ENCODE assay signal across 8 cellular contexts in genomic region chr12:6699989-6700645, GRCh38. TPM values are rescaled to one million over a fixed set of nuclear protein-coding genes. Genes with fewer than 3 reads are reported as not detected.
DNase-seq lines count a peak whose midpoint lies in the region; ATAC-seq and TF ChIP-seq lines count a peak whose summit lies in the region.

No MANE protein-coding gene starts in this region.

- TF ChIP-seq CTCF in left ventricle myocardium inferior (IDR thresholded peaks at IDR 0.05; ENCODE audit: borderline replicate concordance) (no peak), gastrocnemius medialis (IDR thresholded peaks at IDR 0.05 in 4 of 5, conservative IDR thresholded peaks at IDR 0.05 in 1 of 5) (no peak)

- H3K4me1 ChIP-seq in left ventricle myocardium inferior = peaks cover 14% of the 10 kb centered on the region
- H3K4me1 ChIP-seq in gastrocnemius medialis = peaks cover 0 to 2% of the 10 kb centered on the region in 2 donors

- peak overlapping the region; percentile 65 for H3K4me3 ChIP-seq in left ventricle myocardium inferior
- H3K4me3 ChIP-seq in gastrocnemius medialis = peak overlapping the region; percentile 27 to 38 (median 36)

- TF ChIP-seq POLR2A in gastrocnemius medialis (IDR thresholded peaks at IDR 0.05) = no peak

- no peak overlapping the region for H3K27ac Mint-ChIP-seq in activated T-helper 17 cell treated with anti-CD3 and anti-CD28 coated beads, Interleukin-2, amount 50 U/mL, for 72 hours

- peak; percentile 59 for ATAC-seq in activated T-helper 17 cell treated with anti-CD3 and anti-CD28 coated beads, Interleukin-2, amount 50 U/mL, for 72 hours (replicated peaks)
- ATAC-seq in gastrocnemius medialis (no peak), HG03045 (IDR thresholded peaks at IDR 0.05; ENCODE audit: unreplicated experiment) (no peak), HG02852 (IDR thresholded peaks at IDR 0.05; ENCODE audit: unreplicated experiment) (no peak)

- intact Hi-C loops in left ventricle myocardium inferior (cut with micrococcal nuclease) (no loop called here), gastrocnemius medialis (cut with DNase I; ENCODE audit: low total_unique reads) (no loop called here)

- H3K27ac ChIP-seq in left ventricle myocardium inferior (replicated peaks) (no peak overlapping the region), gastrocnemius medialis (no peak overlapping the region)

- no peaks in the 10 kb centered on the region for H3K9me3 Mint-ChIP-seq in activated T-helper 17 cell treated with anti-CD3 and anti-CD28 coated beads, Interleukin-2, amount 50 U/mL, for 72 hours

- in situ Hi-C loops in gastrocnemius medialis (cut with MboI; ENCODE audit: low sequenced_read_pairs in 4 of 4) = loop anchor here in 1 of 4 donors (10.0 kb wide), 1 partner anchor 45 kb away; no protein-coding TSS in a partner anchor

- peak; percentile 17 for DNase-seq in activated naive CD4-positive, alpha-beta T cell treated with Interleukin-2 at 50 U/mL for 16 hours
- DNase-seq in activated naive CD4-positive, alpha-beta T cell (lab: John Stamatoyannopoulos, UW) = no peak
- DNase-seq in left ventricle myocardium inferior (no peak), gastrocnemius medialis (no peak), SW480 (ENCODE audit: low spot score) (no peak)

- H3K36me3 ChIP-seq in left ventricle myocardium inferior (no peaks in the 10 kb centered on the region), gastrocnemius medialis (no peaks in the 10 kb centered on the region)

- peaks cover 27% of the 10 kb centered on the region for H3K27me3 Mint-ChIP-seq in activated T-helper 17 cell treated with anti-CD3 and anti-CD28 coated beads, Interleukin-2, amount 50 U/mL, for 72 hours

- H3K9me3 ChIP-seq in left ventricle myocardium inferior (replicated peaks) = no peaks in the 10 kb centered on the region
- no peaks in the 10 kb centered on the region for H3K9me3 ChIP-seq in gastrocnemius medialis

- H3K27me3 ChIP-seq in left ventricle myocardium inferior (ENCODE audit: low read depth) (peaks cover 100% of the 10 kb centered on the region), gastrocnemius medialis (peaks cover 74 to 93% (median 79%) of the 10 kb centered on the region in 3 donors)

- peaks cover 20% of the 10 kb centered on the region for H3K4me1 Mint-ChIP-seq in activated T-helper 17 cell treated with anti-CD3 and anti-CD28 coated beads, Interleukin-2, amount 50 U/mL, for 72 hours

- peak overlapping the region; percentile 80 for H3K4me3 Mint-ChIP-seq in activated T-helper 17 cell treated with anti-CD3 and anti-CD28 coated beads, Interleukin-2, amount 50 U/mL, for 72 hours

- peaks cover 11% of the 10 kb centered on the region for H3K36me3 Mint-ChIP-seq in activated T-helper 17 cell treated with anti-CD3 and anti-CD28 coated beads, Interleukin-2, amount 50 U/mL, for 72 hours (ENCODE audit: low read depth)

RNA-seq across cellular contexts. Expression of gene PIANP, which starts 0.5 kb away (rescaled TPM):
- 1 to 10 TPM in 1 of 2 donors, under 1 TPM in 1; 0.41 to 1.4 TPM for total RNA-seq in activated T-helper 17 cell treated with anti-CD3 and anti-CD28 coated beads, Interleukin-2, amount 50 U/mL, for 72 hours
- total RNA-seq in left ventricle myocardium inferior = 0.41 TPM
- total RNA-seq in gastrocnemius medialis = not detected

RNA-seq across cellular contexts. Expression of gene ZNF384, which starts 10.9 kb away (rescaled TPM):
- 10 to 100 TPM; 80.6 to 88.7 TPM for total RNA-seq in activated T-helper 17 cell treated with anti-CD3 and anti-CD28 coated beads, Interleukin-2, amount 50 U/mL, for 72 hours
- total RNA-seq in left ventricle myocardium inferior (26.5 TPM), gastrocnemius medialis (10 to 100 TPM; 22.4 to 35.3 (median 27.9) TPM)

RNA-seq across cellular contexts. Expression of gene COPS7A, which starts 23.7 kb away (rescaled TPM):
- 10 to 100 TPM; 36.5 to 38.7 TPM for total RNA-seq in activated T-helper 17 cell treated with anti-CD3 and anti-CD28 coated beads, Interleukin-2, amount 50 U/mL, for 72 hours
- total RNA-seq in left ventricle myocardium inferior (73.2 TPM), gastrocnemius medialis (100 to 1,000 TPM in 2 of 4 donors, 10 to 100 TPM in 2; 82.0 to 132 (median 99.0) TPM)

RNA-seq across cellular contexts. Expression of gene ING4, which starts 37.2 kb away (rescaled TPM):
- total RNA-seq in activated T-helper 17 cell treated with anti-CD3 and anti-CD28 coated beads, Interleukin-2, amount 50 U/mL, for 72 hours = 10 to 100 TPM; 13.4 to 25.6 TPM
- 23.2 TPM for total RNA-seq in left ventricle myocardium inferior
- total RNA-seq in gastrocnemius medialis = 10 to 100 TPM; 12.8 to 28.9 (median 19.7) TPM

RNA-seq across cellular contexts. Expression of gene MLF2, which starts 52.8 kb away (rescaled TPM):
- total RNA-seq in activated T-helper 17 cell treated with anti-CD3 and anti-CD28 coated beads, Interleukin-2, amount 50 U/mL, for 72 hours = 100 to 1,000 TPM; 132 to 279 TPM
- total RNA-seq in left ventricle myocardium inferior = 153 TPM
- total RNA-seq in gastrocnemius medialis = 100 to 1,000 TPM; 105 to 181 (median 165) TPM
